Comparison of ENCODE assay signal across 8 cellular contexts in the genomic region with DNA sequence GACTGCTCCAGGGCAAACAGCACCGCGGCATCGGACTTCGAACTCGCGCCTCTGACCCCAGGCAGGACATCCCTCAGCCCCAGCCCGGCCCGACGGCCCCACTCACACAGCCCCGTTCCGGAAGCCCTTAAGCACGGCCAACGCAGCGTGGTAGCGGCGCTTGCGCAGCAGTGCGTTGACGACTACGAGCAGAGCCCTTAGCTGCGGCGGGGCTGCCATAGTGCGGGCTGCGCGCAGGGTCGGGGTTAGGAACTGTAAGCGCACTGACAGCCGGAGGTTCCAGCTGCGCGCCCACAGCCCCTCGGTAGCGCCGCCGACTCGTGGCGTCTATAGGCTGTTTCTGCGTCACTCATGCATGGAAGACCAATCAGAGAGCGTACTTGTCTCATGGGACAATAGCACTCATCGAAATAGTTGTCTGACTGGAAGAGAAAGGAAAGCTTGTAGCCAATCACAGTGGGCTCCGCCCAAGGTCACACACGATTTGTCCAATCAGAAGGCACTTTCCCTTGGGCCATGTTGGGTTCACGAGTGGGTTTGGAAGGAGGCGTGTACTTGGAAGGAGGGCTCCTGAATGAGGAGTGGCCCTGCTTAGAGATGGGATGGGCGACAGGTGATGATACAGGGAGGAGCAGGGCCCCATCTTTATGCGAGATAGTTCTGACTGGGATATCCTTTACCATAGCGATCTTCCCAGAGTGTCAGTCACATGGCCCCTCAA. TPM values are rescaled to one million over a fixed set of nuclear protein-coding genes. Genes with fewer than 3 reads are reported as not detected.
A peak's percentile ranks its signal among the peaks of the same experiment; 100 is the strongest.
DNase-seq lines count a peak whose midpoint lies in the region; ATAC-seq and TF ChIP-seq lines count a peak whose summit lies in the region.

A gene with protein sequence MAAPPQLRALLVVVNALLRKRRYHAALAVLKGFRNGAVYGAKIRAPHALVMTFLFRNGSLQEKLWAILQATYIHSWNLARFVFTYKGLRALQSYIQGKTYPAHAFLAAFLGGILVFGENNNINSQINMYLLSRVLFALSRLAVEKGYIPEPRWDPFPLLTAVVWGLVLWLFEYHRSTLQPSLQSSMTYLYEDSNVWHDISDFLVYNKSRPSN (minus strand): TSS at position 322 of the 721 bp plus-strand sequence. CDS start 103 bp downstream, at position 219.

- no peak for TF ChIP-seq CTCF in Calu3 (IDR thresholded peaks at IDR 0.05; ENCODE audit: unreplicated experiment)
- no peak for TF ChIP-seq CTCF in OCI-LY3 (IDR thresholded peaks at IDR 0.05; ENCODE audit: low read depth, low read length)
- no peak for TF ChIP-seq CTCF in epithelial cell of proximal tubule (conservative IDR thresholded peaks at IDR 0.05; ENCODE audit: low read depth, low read length)
- peak; percentile 8 for TF ChIP-seq CTCF in mucosa of descending colon (IDR thresholded peaks at IDR 0.05)

- 0 out of 2 replicates have a peak, but pooled peaks cover 3% of the 10 kb centered on the region for H3K4me1 ChIP-seq in HUES6 (ENCODE audit: control insufficient read depth, insufficient read depth, low read length)
- H3K4me1 ChIP-seq in OCI-LY3 (ENCODE audit: low read length): peaks cover 5% of the 10 kb centered on the region; the same call in 1 of the 2 replicates
- peaks cover 16% of the 10 kb centered on the region for H3K4me1 ChIP-seq in mucosa of descending colon (ENCODE audit: low read depth)

- no peaks in the 10 kb centered on the region for H3K27me3 Mint-ChIP-seq in Calu3 (ENCODE audit: unreplicated experiment)

- no TSS peak for BruUV-seq in Calu3 (replicated peaks; lab: Mats Ljungman, UMichigan)

- H3K27me3 ChIP-seq in HUES6 (ENCODE audit: control insufficient read depth, insufficient read depth, low read length) (no peaks in the 10 kb centered on the region), OCI-LY3 (ENCODE audit: low read depth, low read length) (no peaks in the 10 kb centered on the region)

- H4K20me1 ChIP-seq in OCI-LY3 (ENCODE audit: insufficient read depth, low read length): no peaks in the 10 kb centered on the region

- peak within 1 kb of the TSS; percentile 74 for H3K27ac Mint-ChIP-seq in Calu3 (ENCODE audit: unreplicated experiment)

- ATAC-seq in GM21447 (IDR thresholded peaks at IDR 0.05; ENCODE audit: unreplicated experiment) (peak; percentile 96), mucosa of descending colon (peak; percentile 99)

- H3K4me3 Mint-ChIP-seq in Calu3 (ENCODE audit: low read depth, unreplicated experiment): peak within 1 kb of the TSS; percentile 62

- H3K27ac ChIP-seq in HUES6 (ENCODE audit: low read depth, low read length): no peak within 1 kb of the TSS
- no peak within 1 kb of the TSS for H3K27ac ChIP-seq in OCI-LY3 (ENCODE audit: low read length)

- H3K4me3 ChIP-seq in HUES6 (ENCODE audit: low read depth, low read length): peak within 1 kb of the TSS; percentile 68
- peak within 1 kb of the TSS; percentile 88 for H3K4me3 ChIP-seq in OCI-LY3 (ENCODE audit: low read length)
- peak within 1 kb of the TSS; percentile 82 for H3K4me3 ChIP-seq in epithelial cell of proximal tubule (ENCODE audit: low read depth, low read length)
- H3K4me3 ChIP-seq in mucosa of descending colon: peak within 1 kb of the TSS; percentile 65

- peak within 1 kb of the TSS; percentile 60 for H3K9ac ChIP-seq in HUES6 (ENCODE audit: low read length)
- H3K9ac ChIP-seq in OCI-LY3 (ENCODE audit: low read length): peak within 1 kb of the TSS; percentile 71

- H3K9me3 Mint-ChIP-seq in Calu3 (ENCODE audit: low read depth, unreplicated experiment): peaks cover 2% of the 10 kb centered on the region

- H3K79me2 ChIP-seq in OCI-LY3 (ENCODE audit: low read length): no peaks in the 10 kb centered on the region

- H3K36me3 Mint-ChIP-seq in Calu3 (ENCODE audit: insufficient read depth, unreplicated experiment): peaks cover 22% of the 10 kb centered on the region

- peak; percentile 92 for DNase-seq in Calu3
- DNase-seq in activated T-cell treated with anti-CD3 and anti-CD28 coated beads for 48 hours (ENCODE audit: low read depth): peak; percentile 76
- DNase-seq in epithelial cell of proximal tubule (ENCODE audit: low read depth): peak; percentile 93
- DNase-seq in mucosa of descending colon: peak; percentile 89 to 95 (median 89)
- DNase-seq in stimulated activated CD8-positive, alpha-beta memory T cell treated with anti-CD3 and anti-CD28 coated beads, Interleukin-4, amount 100 ng/mL, for 24 hours (ENCODE audit: low read depth): peak; percentile 68

- peak within 1 kb of the TSS; percentile 79 for H3K4me2 ChIP-seq in OCI-LY3 (ENCODE audit: low read length)

- H3K9me3 ChIP-seq in HUES6 (ENCODE audit: control insufficient read depth, insufficient read depth, low read depth, low read length): no peaks in the 10 kb centered on the region
- H3K9me3 ChIP-seq in OCI-LY3 (ENCODE audit: insufficient read depth, low read length): no peaks in the 10 kb centered on the region
- no peaks in the 10 kb centered on the region for H3K9me3 ChIP-seq in mucosa of descending colon

- peak within 1 kb of the TSS; percentile 87 for H2AFZ ChIP-seq in OCI-LY3 (ENCODE audit: low read depth, low read length)

- H3K36me3 ChIP-seq in HUES6 (ENCODE audit: control insufficient read depth, insufficient read depth, low read length): no peaks in the 10 kb centered on the region
- H3K36me3 ChIP-seq in OCI-LY3 (replicated peaks; ENCODE audit: low read depth, low read length): no peaks in the 10 kb centered on the region
- no peaks in the 10 kb centered on the region for H3K36me3 ChIP-seq in mucosa of descending colon (ENCODE audit: low read depth)

- peaks cover 15% of the 10 kb centered on the region for H3K4me1 Mint-ChIP-seq in Calu3 (ENCODE audit: low read depth, unreplicated experiment)

- intact Hi-C loops in Calu3 (cut with micrococcal nuclease; ENCODE audit: unreplicated experiment): no loop called here
- intact Hi-C loops in mucosa of descending colon (cut with DNase I, micrococcal nuclease): no loop called here

- CTCF ChIA-PET in Calu3 (lab: Charles Lee): interaction anchor here (0.9 to 1.3 kb wide), 7 partner anchors 8 to 392 kb away, joined by 3 to 6 read pairs (median 3); a partner anchor contains a TSS

RNA-seq across cellular contexts. Expression of the gene that starts here (rescaled TPM):
- total RNA-seq in Calu3 (2022) (18.7 and 20.3 TPM in 2 replicates), epithelial cell of proximal tubule (2.1 and 2.5 TPM in 2 replicates), mucosa of descending colon (10 to 100 TPM; 14.5 to 18.6 (median 18.2) TPM)
